35 cellular contexts compared by ENCODE assay signal in the genomic region with DNA sequence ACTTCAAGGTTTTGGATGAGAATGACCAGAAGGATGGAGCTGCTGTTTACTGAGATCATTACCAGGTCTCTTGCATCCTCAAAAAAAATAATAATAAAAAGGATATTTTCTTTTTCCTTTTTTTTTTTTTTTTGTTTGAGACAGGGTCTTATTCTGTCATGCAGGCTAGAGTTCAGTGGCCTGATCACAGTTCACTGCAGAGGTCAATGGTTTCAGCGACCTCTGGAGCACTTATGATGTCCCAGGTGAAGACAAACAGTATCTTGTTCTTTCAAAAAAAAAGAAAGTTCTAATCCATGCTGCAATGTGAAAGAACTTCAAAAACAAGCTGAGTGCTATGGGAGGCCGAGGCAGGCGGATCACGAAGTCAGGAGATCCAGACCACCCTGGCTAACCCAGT. TPM values are rescaled to one million over a fixed set of nuclear protein-coding genes. Genes with fewer than 3 reads are reported as not detected.
A peak's percentile ranks its signal among the peaks of the same experiment; 100 is the strongest.
DNase-seq lines count a peak whose midpoint lies in the region; ATAC-seq, FAIRE-seq and TF ChIP-seq lines count a peak whose summit lies in the region.
"Had no signal": no experiment of that assay in that cellular context is flagged by ENCODE, and none has a peak within 500 bp of the region (broad histone marks: within the 10 kb centered on the region; RNA-seq: fewer than 3 reads in every experiment).

No MANE protein-coding gene starts in this region.

- TF ChIP-seq CTCF in liver (IDR thresholded peaks at IDR 0.05; ENCODE audit: low read depth, low read length, missing input control) (no peak), HepG2 (CRISPR knock-in tag; IDR thresholded peaks at IDR 0.05) (no peak), right lobe of liver (IDR thresholded peaks at IDR 0.05) (no peak), GM10248 (IDR thresholded peaks at IDR 0.05; ENCODE audit: control extremely low read depth, extremely low read depth, low read depth, missing control alignments) (no peak), WTC11 (IDR thresholded peaks at IDR 0.05) (no peak)

- H3K4me2 ChIP-seq in HepG2 (ENCODE audit: low read depth, low read length): no peak overlapping the region
- H3K4me2 ChIP-seq: A549; BLaER1; BLaER1 treated with 17β-estradiol and CSF1 and Interleukin-3, amounts not matched to agents 10 nM and 100 nM had no signal

- POLR2A ChIA-PET in HepG2 (lab: Yijun Ruan, JAX) (no interaction called here), GM10248 (lab: Yijun Ruan, JAX) (interaction anchor here (0.7 kb wide), 1 partner anchor 676 kb away, joined by 8 read pairs; no protein-coding TSS in a partner anchor), WTC11 (lab: Charles Lee) (no interaction called here)

- no peak overlapping the region for H3K4me3 Mint-ChIP-seq in WTC11
- H3K4me3 Mint-ChIP-seq: B cell; CD14-positive monocyte; CD4-positive, alpha-beta memory T cell; CD4-positive, alpha-beta T cell; CD4-positive, CD25-positive, alpha-beta regulatory T cell; CD8-positive, alpha-beta memory T cell; CD8-positive, alpha-beta T cell had no signal

- H3K27ac Mint-ChIP-seq in WTC11: no peak overlapping the region
- H3K27ac Mint-ChIP-seq: B cell; CD4-positive, alpha-beta memory T cell; CD4-positive, alpha-beta T cell; CD4-positive, CD25-positive, alpha-beta regulatory T cell; CD8-positive, alpha-beta memory T cell; CD8-positive, alpha-beta T cell had no signal

- no peak for ATAC-seq in HepG2
- peak; percentile 23 to 59 (median 36) for ATAC-seq in right lobe of liver
- ATAC-seq in WTC11: no peak
- ATAC-seq: A549; CD8-positive, alpha-beta T cell had no signal

- peaks cover 8% of the 10 kb centered on the region for H3K27me3 Mint-ChIP-seq in WTC11 (ENCODE audit: low read depth)
- H3K27me3 Mint-ChIP-seq: B cell; CD4-positive, alpha-beta memory T cell; CD4-positive, alpha-beta T cell; CD8-positive, alpha-beta memory T cell had no signal

- no peaks in the 10 kb centered on the region for H3K36me3 Mint-ChIP-seq in WTC11
- H3K36me3 Mint-ChIP-seq: CD14-positive monocyte; CD4-positive, alpha-beta memory T cell; CD4-positive, CD25-positive, alpha-beta regulatory T cell; CD8-positive, alpha-beta memory T cell; CD8-positive, alpha-beta T cell had no signal

- no peak for DNase-seq in HepG2 (ENCODE audit: low spot score)
- no peak for DNase-seq in right lobe of liver
- peak; percentile 39 for DNase-seq in mesenteric fat pad (ENCODE audit: low spot score)
- DNase-seq in GM10248 (ENCODE audit: extremely low spot score): no peak
- no peak for DNase-seq in WTC11 (ENCODE audit: low spot score)
- DNase-seq: 8988T; ACHN; AML-193; BE2C; C1 segment of cervical spinal cord; Caco-2; Calu3; CD4-positive, alpha-beta memory T cell; CD4-positive, alpha-beta T cell; CD4-positive, CD25-positive, alpha-beta regulatory T cell; CD8-positive, alpha-beta memory T cell; CD8-positive, alpha-beta T cell; COR-L47; DMS 273 treated with DMSO at 0.1 percent for 48 hours; DMS153; DMS53; DMS79; DMS79 treated with DMSO at 0.1 percent for 48 hours; DND-41; EL had no signal

- in situ Hi-C loops in HepG2 (cut with HindIII; ENCODE audit: extremely low pct_ligation_motif_present, low pct_unique_long_range_greater_than_20kb): loop anchor here (25.0 kb wide), 1 partner anchor 341 kb away; no protein-coding TSS in a partner anchor

- CTCF ChIA-PET in HepG2 (lab: Yijun Ruan, JAX; ENCODE audit: low intra/inter-chr PET ratio, low total read pairs) (no interaction called here), GM10248 (lab: Yijun Ruan, JAX) (interaction anchor here (1.9 kb wide), 1 partner anchor 140 kb away, joined by 6 read pairs; the partner anchor contains the start of gene FAM32A), WTC11 (lab: Charles Lee) (interaction anchor here (0.6 to 3.5 kb wide), 5 partner anchors 17 to 136 kb away, joined by 3 to 11 read pairs (median 5); no protein-coding TSS in a partner anchor)

- H3K27me3 ChIP-seq in liver (ENCODE audit: control insufficient read depth in 4 of 4, insufficient read depth in 4 of 4, low read length in 3 of 4) (no peaks in the 10 kb centered on the region), HepG2 (ENCODE audit: control insufficient read depth in 1 of 2, insufficient read depth in 2 of 2, low read length in 2 of 2) (no peaks in the 10 kb centered on the region), right lobe of liver (no peaks in the 10 kb centered on the region)
- H3K27me3 ChIP-seq: BE2C; BLaER1; BLaER1 treated with 17β-estradiol and CSF1 and Interleukin-3, amounts not matched to agents 10 nM and 100 nM had no signal

- no peak for FAIRE-seq in HepG2 (lab: Jason Lieb, UNC)
- FAIRE-seq: A204.1, A549, D721Med had no signal

- no peak overlapping the region for H3K4me3 ChIP-seq in liver (ENCODE audit: low read depth in 1 of 3, low read length in 3 of 3)
- no peak overlapping the region for H3K4me3 ChIP-seq in HepG2 (replicated peaks in 1 of 3; ENCODE audit: insufficient read depth in 1 of 3, low read depth in 2 of 3, low read length in 3 of 3)
- H3K4me3 ChIP-seq in right lobe of liver: no peak overlapping the region
- H3K4me3 ChIP-seq: A549; BLaER1; BLaER1 treated with 17β-estradiol and CSF1 and Interleukin-3, amounts not matched to agents 10 nM and 100 nM had no signal

- H3K9me3 Mint-ChIP-seq in WTC11: no peaks in the 10 kb centered on the region
- H3K9me3 Mint-ChIP-seq: CD4-positive, alpha-beta T cell; CD4-positive, CD25-positive, alpha-beta regulatory T cell; CD8-positive, alpha-beta memory T cell; CD8-positive, alpha-beta T cell had no signal

- no peak for TF ChIP-seq RAD21 in liver (IDR thresholded peaks at IDR 0.05)
- no peak for TF ChIP-seq RAD21 in HepG2 (CRISPR knock-in tag; IDR thresholded peaks at IDR 0.05)

- H3K4me1 Mint-ChIP-seq in WTC11: 0 out of 2 replicates have a peak, but pooled peaks cover 3% of the 10 kb centered on the region

- H2AFZ ChIP-seq in HepG2 (ENCODE audit: low read length): no peak overlapping the region

- TF ChIP-seq POLR2A in HepG2 (IDR thresholded peaks at IDR 0.05; ENCODE audit: insufficient read depth in 1 of 2, low read depth in 2 of 2, low read length in 2 of 2) (no peak), right lobe of liver (IDR thresholded peaks at IDR 0.05) (no peak)

- intact Hi-C loops in HepG2 (cut with micrococcal nuclease; ENCODE audit: unreplicated experiment): no loop called here
- intact Hi-C loops in right lobe of liver (cut with DNase I): no loop called here

- H3K4me1 ChIP-seq in liver (ENCODE audit: control insufficient read depth in 4 of 4, insufficient read depth in 4 of 4, low read length in 3 of 4) (peaks cover 0 to 11% (median 9%) of the 10 kb centered on the region in 4 donors), HepG2 (ENCODE audit: insufficient read depth, low read length) (peaks cover 11% of the 10 kb centered on the region), right lobe of liver (peaks cover 0 to 18% (median 5%) of the 10 kb centered on the region in 4 donors)
- H3K4me1 ChIP-seq: BE2C, Caco-2 had no signal

- no peak overlapping the region for H3K27ac ChIP-seq in liver (ENCODE audit: low read depth in 1 of 2, low read length in 2 of 2)
- no peak overlapping the region for H3K27ac ChIP-seq in HepG2 (ENCODE audit: extremely low read length, insufficient read depth, low read length)
- no peak overlapping the region for H3K27ac ChIP-seq in right lobe of liver
- H3K27ac ChIP-seq: 22Rv1; A549; BLaER1; BLaER1 treated with 17β-estradiol and CSF1 and Interleukin-3, amounts not matched to agents 10 nM and 100 nM; C4-2B had no signal

- H3K36me3 ChIP-seq in liver (ENCODE audit: control insufficient read depth in 4 of 4, insufficient read depth in 3 of 4, low read depth in 1 of 4, low read length in 3 of 4) (no peaks in the 10 kb centered on the region), HepG2 (replicated peaks in 1 of 2; ENCODE audit: control insufficient read depth in 1 of 2, insufficient read depth in 2 of 2, low read length in 2 of 2) (no peaks in the 10 kb centered on the region), right lobe of liver (no peaks in the 10 kb centered on the region)
- H3K36me3 ChIP-seq: BE2C; BLaER1; BLaER1 treated with 17β-estradiol and CSF1 and Interleukin-3, amounts not matched to agents 10 nM and 100 nM had no signal

- 52% methylated on average over 4 of the region's 4 CpGs for WGBS in liver
- WGBS in HepG2 (ENCODE audit: low lambda C conversion rate): 5% methylated on average over 4 of the region's 4 CpGs
- WGBS in right lobe of liver (ENCODE audit: insufficient coverage, low coverage, low lambda C conversion rate, missing lambda C conversion rate): 49% methylated on average over 4 of the region's 4 CpGs

- no TSS peak for BruUV-seq in HepG2 (replicated peaks; lab: Mats Ljungman, UMichigan)

- no peaks in the 10 kb centered on the region for H4K20me1 ChIP-seq in HepG2 (ENCODE audit: insufficient read depth, low read length)
- H4K20me1 ChIP-seq: BLaER1; BLaER1 treated with 17β-estradiol and CSF1 and Interleukin-3, amounts not matched to agents 10 nM and 100 nM had no signal

- H3K79me2 ChIP-seq in HepG2 (ENCODE audit: insufficient read depth, low read length): no peaks in the 10 kb centered on the region

- no peak for TF ChIP-seq EP300 in HepG2 (IDR thresholded peaks at IDR 0.05; ENCODE audit: low read depth in 2 of 2, low read length in 2 of 2)
- no peak for TF ChIP-seq EP300 in HepG2 (CRISPR knock-in tag; IDR thresholded peaks at IDR 0.05; ENCODE audit: borderline replicate concordance)

- H3K9ac ChIP-seq in liver (ENCODE audit: low read depth in 1 of 2, low read length in 2 of 2): no peak overlapping the region
- H3K9ac ChIP-seq in HepG2 (ENCODE audit: insufficient read depth, low read depth, low read length): no peak overlapping the region
- H3K9ac ChIP-seq: BLaER1; BLaER1 treated with 17β-estradiol and CSF1 and Interleukin-3, amounts not matched to agents 10 nM and 100 nM had no signal

- H3K9me3 ChIP-seq in liver (ENCODE audit: control insufficient read depth in 4 of 4, low read length in 3 of 4) (no peaks in the 10 kb centered on the region), HepG2 (ENCODE audit: low read length) (no peaks in the 10 kb centered on the region), right lobe of liver (no peaks in the 10 kb centered on the region)
- H3K9me3 ChIP-seq: A549; BE2C; BLaER1; BLaER1 treated with 17β-estradiol and CSF1 and Interleukin-3, amounts not matched to agents 10 nM and 100 nM; Caco-2 had no signal

RNA-seq across cellular contexts. Expression of gene TPM4, which starts 30.4 kb away (rescaled TPM):
- total RNA-seq in liver (10 to 100 TPM; 40.8 to 59.9 TPM), HepG2 (2016; rRNA removed; fragmentation: Illumina TruSeq; extraction: Trizol) (180 and 226 TPM in 2 replicates), right lobe of liver (10 to 100 TPM; 13.7 to 90.2 (median 45.6) TPM), mesenteric fat pad (385 TPM), WTC11 (2021) (302 to 327 TPM (median 323 TPM) in 3 replicates)
- polyA plus RNA-seq in liver (10 to 100 TPM; 19.8 to 46.0 TPM), HepG2 (2011; rRNA removed) (142 and 188 TPM in 2 replicates)
- 81.5 and 84.8 TPM in 2 replicates for total RNA-seq in HepG2 (2016; cell fraction: cytosol; rRNA removed; fragmentation: Illumina TruSeq; extraction: Trizol; ENCODE audit: low read depth)
- total RNA-seq in HepG2 (2016; cell fraction: insoluble cytoplasmic fraction; rRNA removed; fragmentation: Illumina TruSeq; extraction: Trizol): 186 and 214 TPM in 2 replicates
- 194 and 200 TPM in 2 replicates for total RNA-seq in HepG2 (2016; cell fraction: membrane; rRNA removed; fragmentation: Illumina TruSeq; extraction: Trizol)
- 74.9 and 75.0 TPM in 2 replicates for total RNA-seq in HepG2 (2016; cell fraction: nucleus; rRNA removed; fragmentation: Illumina TruSeq; extraction: Trizol)
- 121 and 146 TPM in 2 replicates for polyA plus RNA-seq in HepG2 (2011; cell fraction: cytosol; rRNA removed)
- 57.4 and 58.9 TPM in 2 replicates for polyA plus RNA-seq in HepG2 (2011; cell fraction: nucleus; rRNA removed)
- 139 and 145 TPM in 2 replicates for polyA plus RNA-seq in HepG2 (2012)
- 109 and 119 TPM in 2 replicates for polyA plus RNA-seq in HepG2 (2016; cell fraction: cytosol; fragmentation: Illumina TruSeq; extraction: Trizol; ENCODE audit: low read depth)
- polyA plus RNA-seq in HepG2 (2016; cell fraction: insoluble cytoplasmic fraction; fragmentation: Illumina TruSeq; extraction: Trizol; ENCODE audit: low read depth): 311 and 323 TPM in 2 replicates
- polyA plus RNA-seq in HepG2 (2016; cell fraction: membrane; fragmentation: Illumina TruSeq; extraction: Trizol; ENCODE audit: low read depth): 206 and 209 TPM in 2 replicates
- polyA plus RNA-seq in HepG2 (2016; cell fraction: nucleus; fragmentation: Illumina TruSeq; extraction: Trizol; ENCODE audit: insufficient read depth, low read depth): 143 and 149 TPM in 2 replicates
- polyA minus RNA-seq in HepG2 (2011; rRNA and poly(A)+ RNA removed; ENCODE audit: low replicate concordance): 72.8 and 124 TPM in 2 replicates
- polyA minus RNA-seq in HepG2 (2011; cell fraction: cytosol; rRNA and poly(A)+ RNA removed): 91.4 and 93.5 TPM in 2 replicates
- 76.0 and 77.5 TPM in 2 replicates for polyA minus RNA-seq in HepG2 (2011; cell fraction: nucleus; rRNA and poly(A)+ RNA removed)

Comparison
In these comparisons a context has a peak if more than half of its experiments do, and no peak if none do; other contexts are left out.
1. ATAC-seq: peak in right lobe of liver (4 of 4); none in HepG2 (single experiment) and WTC11 (single experiment).